Comparison of ENCODE assay signal across 19 cellular contexts in genomic region chr18:73688161-73688560, GRCh38.
"Had no signal": no experiment of that assay in that cellular context is flagged by ENCODE, and none has a peak within 500 bp of the region (broad histone marks: within the 10 kb centered on the region; RNA-seq: fewer than 3 reads in every experiment).

No MANE protein-coding gene starts in this region.

- H3K27ac ChIP-seq: dorsolateral prefrontal cortex, left lung, prostate gland, right atrium auricular region, suprapubic skin, transverse colon, WERI-Rb-1 had no signal

- H3K27me3 ChIP-seq: left lung, right atrium auricular region, suprapubic skin, transverse colon had no signal

- H3K36me3 ChIP-seq: left lung, prostate gland, right atrium auricular region, suprapubic skin, transverse colon, WERI-Rb-1 had no signal

- H3K4me3 ChIP-seq: dorsolateral prefrontal cortex, left lung, prostate gland, right atrium auricular region, suprapubic skin, transverse colon had no signal

- H3K36me3 Mint-ChIP-seq: activated naive CD4-positive, alpha-beta T cell treated with anti-CD3 and anti-CD28 coated beads, Interleukin-2, amount 50 U/mL, for 72 hours had no signal

- H3K4me1 Mint-ChIP-seq: stimulated activated naive CD8-positive, alpha-beta T cell treated with anti-CD3 and anti-CD28 coated beads, Interleukin-15, amount 100 ng/mL, for 72 hours; T-helper 17 cell had no signal

- DNase-seq: activated CD4-positive, alpha-beta T cell treated with anti-CD3 and anti-CD28 coated beads, Interleukin-2, amount 50 U/mL, for 4 hours; activated gamma-delta T cell treated with Interleukin-2 at 50 U/mL for 16 hours; caudate nucleus; dorsolateral prefrontal cortex; hypothalamus; left lung; midbrain; stimulated activated CD4-positive, alpha-beta T cell treated with anti-CD3 and anti-CD28 coated beads, Interleukin-2, amount 100 ng/mL, for 48 hours; stimulated activated naive CD8-positive, alpha-beta T cell treated with anti-CD3 and anti-CD28 coated beads, Interleukin-15, amount 100 ng/mL, for 72 hours; T-helper 17 cell; transverse colon; WERI-Rb-1 had no signal

- H3K27me3 Mint-ChIP-seq: stimulated activated naive CD8-positive, alpha-beta T cell treated with anti-CD3 and anti-CD28 coated beads, Interleukin-15, amount 100 ng/mL, for 72 hours; T-helper 17 cell had no signal

- H3K9me3 ChIP-seq: left lung, prostate gland, right atrium auricular region, suprapubic skin, transverse colon had no signal

- ATAC-seq: activated naive CD4-positive, alpha-beta T cell treated with anti-CD3 and anti-CD28 coated beads, Interleukin-2, amount 50 U/mL, for 72 hours; stimulated activated naive CD8-positive, alpha-beta T cell treated with anti-CD3 and anti-CD28 coated beads, Interleukin-15, amount 100 ng/mL, for 72 hours; T-helper 17 cell had no signal

- H3K4me1 ChIP-seq: left lung, prostate gland, suprapubic skin, transverse colon had no signal

- FAIRE-seq: colon, frontal cortex, keratinocyte had no signal

- H3K4me3 Mint-ChIP-seq: stimulated activated naive CD8-positive, alpha-beta T cell treated with anti-CD3 and anti-CD28 coated beads, Interleukin-15, amount 100 ng/mL, for 72 hours; T-helper 17 cell had no signal

- H3K9me3 Mint-ChIP-seq: stimulated activated naive CD8-positive, alpha-beta T cell treated with anti-CD3 and anti-CD28 coated beads, Interleukin-15, amount 100 ng/mL, for 72 hours had no signal

- H3K27ac Mint-ChIP-seq: activated naive CD4-positive, alpha-beta T cell treated with anti-CD3 and anti-CD28 coated beads, Interleukin-2, amount 50 U/mL, for 72 hours; stimulated activated naive CD8-positive, alpha-beta T cell treated with anti-CD3 and anti-CD28 coated beads, Interleukin-15, amount 100 ng/mL, for 72 hours; T-helper 17 cell had no signal
